In the genomic region with DNA sequence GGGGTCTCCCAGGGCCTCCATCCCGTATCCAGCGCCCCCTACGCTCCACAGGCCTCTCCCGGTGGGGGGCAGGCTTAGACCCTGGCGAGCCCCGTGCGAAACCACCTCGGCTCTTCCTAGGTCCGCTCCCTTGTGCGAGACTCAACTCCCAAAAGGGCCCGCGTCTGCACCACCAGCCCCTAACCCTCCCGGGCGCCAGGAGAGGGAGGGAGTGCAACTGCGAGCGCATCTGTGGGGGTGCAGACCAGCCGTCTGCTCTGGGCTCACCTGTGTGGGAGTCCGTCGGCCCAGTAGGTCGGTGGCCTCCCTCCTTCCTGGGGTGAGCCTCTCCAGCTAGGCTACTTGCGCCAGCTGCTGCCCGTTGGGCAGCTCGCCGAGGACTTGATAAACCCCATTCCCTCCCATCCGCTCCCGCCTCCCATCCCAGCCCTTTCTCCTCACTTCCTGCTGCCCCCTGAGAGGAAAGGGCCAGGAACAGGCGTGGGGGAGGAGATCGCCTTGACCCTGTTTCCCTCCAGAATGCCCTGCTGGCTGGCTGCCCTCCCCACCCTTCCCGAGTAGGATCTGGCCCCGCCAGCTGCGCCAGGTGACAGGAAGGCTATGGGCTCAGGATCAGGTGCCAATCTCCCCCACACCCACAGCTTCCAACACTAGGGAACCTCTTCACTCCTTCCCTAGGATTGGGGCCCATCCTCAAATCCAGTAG, we compare ENCODE assay signal across 8 cellular contexts. TPM values are rescaled to one million over a fixed set of nuclear protein-coding genes. Genes with fewer than 3 reads are reported as not detected.
DNase-seq lines count a peak whose midpoint lies in the region; ATAC-seq and TF ChIP-seq lines count a peak whose summit lies in the region.

A gene with protein sequence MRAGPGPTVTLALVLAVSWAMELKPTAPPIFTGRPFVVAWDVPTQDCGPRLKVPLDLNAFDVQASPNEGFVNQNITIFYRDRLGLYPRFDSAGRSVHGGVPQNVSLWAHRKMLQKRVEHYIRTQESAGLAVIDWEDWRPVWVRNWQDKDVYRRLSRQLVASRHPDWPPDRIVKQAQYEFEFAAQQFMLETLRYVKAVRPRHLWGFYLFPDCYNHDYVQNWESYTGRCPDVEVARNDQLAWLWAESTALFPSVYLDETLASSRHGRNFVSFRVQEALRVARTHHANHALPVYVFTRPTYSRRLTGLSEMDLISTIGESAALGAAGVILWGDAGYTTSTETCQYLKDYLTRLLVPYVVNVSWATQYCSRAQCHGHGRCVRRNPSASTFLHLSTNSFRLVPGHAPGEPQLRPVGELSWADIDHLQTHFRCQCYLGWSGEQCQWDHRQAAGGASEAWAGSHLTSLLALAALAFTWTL (minus strand): TSS at position 360 of the 706 bp plus-strand sequence. CDS start 2,256 bp downstream, outside the sequence.

- peaks cover 9% of the 10 kb centered on the region for H3K79me2 ChIP-seq in SU-DHL-6 (ENCODE audit: insufficient read depth, low read length)

- no peaks in the 10 kb centered on the region for H3K27me3 ChIP-seq in SU-DHL-6 (ENCODE audit: low read length)

- H3K9me2 ChIP-seq in SU-DHL-6 (replicated peaks; ENCODE audit: insufficient read depth, low read length): no peaks in the 10 kb centered on the region

- H3K27ac ChIP-seq in SU-DHL-6 (ENCODE audit: low read depth, low read length): peak within 1 kb of the TSS; percentile 80

- H3K4me2 ChIP-seq in SU-DHL-6 (ENCODE audit: low read depth, low read length, poor library complexity, severe bottlenecking): peak within 1 kb of the TSS; percentile 92

- DNase-seq in HFF-Myc (ENCODE audit: extremely low read depth, low read depth): no peak
- DNase-seq in fibroblast of the aortic adventitia (ENCODE audit: low read depth): no peak
- DNase-seq in omental fat pad (ENCODE audit: low spot score): no peak
- no peak for DNase-seq in NCI-H524 treated with DMSO at 0.1 percent for 48 hours (lab: John Stamatoyannopoulos, UW)
- no peak for DNase-seq in NCI-H748 (lab: John Stamatoyannopoulos, UW; ENCODE audit: unreplicated experiment)
- no peak for DNase-seq in NCI-H2171 treated with DMSO at 0.1 percent for 48 hours (lab: John Stamatoyannopoulos, UW)

- H3K4me3 ChIP-seq in HFF-Myc (replicated peaks; ENCODE audit: low read depth, low read length) (peak within 1 kb of the TSS; percentile 86), SU-DHL-6 (ENCODE audit: insufficient read depth, low read length, poor library complexity, severe bottlenecking) (peak within 1 kb of the TSS; percentile 87), fibroblast of the aortic adventitia (ENCODE audit: low read depth, low read length) (peak within 1 kb of the TSS; percentile 84)

- no peaks in the 10 kb centered on the region for H3K9me3 ChIP-seq in SU-DHL-6 (ENCODE audit: insufficient read depth, low read length)

- no peaks in the 10 kb centered on the region for H3F3A ChIP-seq in SU-DHL-6 (ENCODE audit: insufficient read depth)

- no peak for TF ChIP-seq CTCF in HFF-Myc (IDR thresholded peaks at IDR 0.05; ENCODE audit: low read depth, low read length, missing control alignments)
- TF ChIP-seq CTCF in SU-DHL-6 (IDR thresholded peaks at IDR 0.05; ENCODE audit: insufficient read depth, low read length, poor library complexity, severe bottlenecking): no peak
- TF ChIP-seq CTCF in fibroblast of the aortic adventitia (IDR thresholded peaks at IDR 0.05; ENCODE audit: insufficient read depth, low read length): no peak
- TF ChIP-seq CTCF in omental fat pad (IDR thresholded peaks at IDR 0.05): no peak

- no peaks in the 10 kb centered on the region for H3K36me3 ChIP-seq in SU-DHL-6 (ENCODE audit: low read length)

- peak within 1 kb of the TSS; percentile 81 for H3K9ac ChIP-seq in SU-DHL-6 (ENCODE audit: low read length)

- peak within 1 kb of the TSS; percentile 96 for H2AFZ ChIP-seq in SU-DHL-6 (ENCODE audit: low read depth, low read length, severe bottlenecking)

- no peaks in the 10 kb centered on the region for H4K20me1 ChIP-seq in SU-DHL-6 (ENCODE audit: low read depth, low read length)

- ATAC-seq in omental fat pad (ENCODE audit: low FRiP score): no peak
- ATAC-seq in HG03439 (IDR thresholded peaks at IDR 0.05; ENCODE audit: unreplicated experiment): no peak

RNA-seq across cellular contexts. Expression of the gene that starts here (rescaled TPM):
- 7.8 and 27.0 TPM in 2 replicates for total RNA-seq in fibroblast of the aortic adventitia (ENCODE audit: low replicate concordance)
- total RNA-seq in omental fat pad: 100 to 1,000 TPM; 106 to 348 (median 175) TPM
